In genomic region chr13:34001357-34001756, GRCh38 we compare ENCODE assay signal across 24 cellular contexts.
"Had no signal": no experiment of that assay in that cellular context is flagged by ENCODE, and none has a peak within 500 bp of the region (broad histone marks: within the 10 kb centered on the region; RNA-seq: fewer than 3 reads in every experiment).

No MANE protein-coding gene starts in this region.

- H3K4me1 ChIP-seq: ascending aorta, breast epithelium, Peyer's patch had no signal

- H3K9me3 ChIP-seq: ascending aorta, breast epithelium, Peyer's patch, SJCRH30 had no signal

- H3K4me3 ChIP-seq: ascending aorta, breast epithelium, K562, Peyer's patch, SJCRH30, SK-N-MC had no signal

- H3K36me3 ChIP-seq: ascending aorta, breast epithelium, Peyer's patch, SJCRH30 had no signal

- DNase-seq: activated CD4-positive, alpha-beta T cell treated with anti-CD3 and anti-CD28 coated beads, Interleukin-2, amount 10 ng/mL, durations not matched to agents 24 days and 14 days; activated CD4-positive, alpha-beta T cell treated with anti-CD3 and anti-CD28 coated beads, Interleukin-2, amount 50 U/mL, for 48 hours; activated CD8-positive, alpha-beta T cell treated with anti-CD3 and anti-CD28 coated beads, Interleukin-2, amount 10 ng/mL, durations not matched to agents 7 days and 5 days; activated gamma-delta T cell; activated naive CD4-positive, alpha-beta T cell treated with Interleukin-2 at 50 U/mL for 16 hours; activated naive CD8-positive, alpha-beta T cell treated with anti-CD3 and anti-CD28 coated beads, Interleukin-2, amount 10 ng/mL, durations not matched to agents 7 days and 5 days; activated T-cell treated with anti-CD3 and anti-CD28 coated beads, Interleukin-2, amount 50 U/mL, for 24 hours; amygdala; central memory CD4-positive, alpha-beta T cell; NCI-H187 treated with DMSO at 0.1 percent for 48 hours; NCI-H345; NCI-H524 treated with DMSO at 0.1 percent for 48 hours; NCI-H748 treated with DMSO at 0.1 percent for 48 hours; NK-92 treated with Interleukin-12 subunit alpha and Interleukin-12 subunit beta, amount 100 ng/mL, for 24 hours; PC-3; Peyer's patch; SHP77; SJCRH30; T1000 had no signal

- H3K27me3 ChIP-seq: ascending aorta, breast epithelium, Peyer's patch, SJCRH30 had no signal

- ATAC-seq: activated CD8-positive, alpha-beta T cell treated with anti-CD3 and anti-CD28 coated beads, Interleukin-2, amount 10 ng/mL, durations not matched to agents 7 days and 5 days; K562; PC-3 had no signal

- H3K27ac ChIP-seq: ascending aorta, breast epithelium, Peyer's patch, RWPE1, SJCRH30, SK-N-MC had no signal
